Comparison of ENCODE assay signal across 10 cellular contexts in the genomic region with DNA sequence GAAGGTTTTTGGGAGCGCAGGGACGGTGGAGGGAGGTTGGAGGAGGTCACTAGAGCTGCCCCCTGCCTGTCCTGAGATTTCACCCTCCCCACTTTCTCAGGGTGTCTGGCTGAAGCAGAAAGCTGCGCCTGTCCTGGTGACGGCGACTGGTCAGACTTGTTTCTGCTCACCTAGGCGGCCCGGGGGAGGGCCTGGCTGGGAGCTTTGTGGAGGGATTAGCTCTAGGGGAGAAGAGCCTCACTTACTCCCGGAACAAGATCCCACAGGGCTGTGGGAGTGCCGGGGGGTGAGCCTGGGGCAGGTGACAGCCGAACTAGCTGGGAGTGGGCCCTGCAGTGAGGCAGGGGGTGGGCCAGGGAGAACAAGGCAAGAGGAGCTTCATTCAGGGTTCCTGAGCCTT. TPM values are rescaled to one million over a fixed set of nuclear protein-coding genes. Genes with fewer than 3 reads are reported as not detected.
DNase-seq lines count a peak whose midpoint lies in the region; ATAC-seq and TF ChIP-seq lines count a peak whose summit lies in the region.
"Had no signal": no experiment of that assay in that cellular context is flagged by ENCODE, and none has a peak within 500 bp of the region (broad histone marks: within the 10 kb centered on the region; RNA-seq: fewer than 3 reads in every experiment).

No MANE protein-coding gene starts in this region.

- H3K4me3 ChIP-seq in Peyer's patch (peak overlapping the region in 2 of 4 donors; percentile 25 to 32), retinal pigment epithelial cell (ENCODE audit: low read length) (peak overlapping the region; percentile 15)

- TF ChIP-seq CTCF in Peyer's patch (IDR thresholded peaks at IDR 0.05) = no peak
- TF ChIP-seq CTCF in retinal pigment epithelial cell (conservative IDR thresholded peaks at IDR 0.05; ENCODE audit: low read depth, low read length) = no peak

- H3K9me3 ChIP-seq in Peyer's patch = no peaks in the 10 kb centered on the region

- ATAC-seq in esophagus mucosa = peak; percentile 71

- H3K4me1 ChIP-seq in Peyer's patch = peaks cover 36 to 83% (median 43%) of the 10 kb centered on the region in 4 donors

- no peaks in the 10 kb centered on the region for H3K27me3 ChIP-seq in Peyer's patch

- no peak for TF ChIP-seq POLR2A in Peyer's patch (IDR thresholded peaks at IDR 0.05)

- H3K27ac ChIP-seq in Peyer's patch = peak overlapping the region; percentile 36 to 88 (median 68)

- peaks cover 0 to 1% (median 0%) of the 10 kb centered on the region in 3 donors for H3K36me3 ChIP-seq in Peyer's patch

- DNase-seq in NCI-H2196 (lab: John Stamatoyannopoulos, UW; ENCODE audit: unreplicated experiment) (peak; percentile 21), NCI-H2196 treated with DMSO at 0.1 percent for 48 hours (lab: John Stamatoyannopoulos, UW; ENCODE audit: unreplicated experiment) (no peak), Peyer's patch (peak in 1 of 3 donors; percentile 66), retinal pigment epithelial cell (ENCODE audit: low read depth) (no peak), HCEC 1CT (no peak), COLO668 (lab: John Stamatoyannopoulos, UW; ENCODE audit: unreplicated experiment) (no peak), RPMI8226 (no peak)
- DNase-seq: ACHN had no signal

RNA-seq across cellular contexts. Expression of gene NHERF1, which starts 11.5 kb away (rescaled TPM):
- total RNA-seq in Peyer's patch (100 to 1,000 TPM; 121 to 600 (median 488) TPM), esophagus mucosa (297 TPM)

RNA-seq across cellular contexts. Expression of gene NAT9, which starts 16.2 kb away (rescaled TPM):
- 10 to 100 TPM; 23.1 to 85.0 (median 37.4) TPM for total RNA-seq in Peyer's patch
- total RNA-seq in esophagus mucosa = 14.6 TPM

RNA-seq across cellular contexts. Expression of gene RAB37, which starts 22.9 kb away (rescaled TPM):
- total RNA-seq in Peyer's patch = 10 to 100 TPM in 1 of 4 donors, 1 to 10 TPM in 3; 1.1 to 35.5 (median 4.4) TPM
- 0.96 TPM for total RNA-seq in esophagus mucosa

RNA-seq across cellular contexts. Expression of gene CD300LF, which starts 47.2 kb away (rescaled TPM):
- 1 to 10 TPM in 2 of 4 donors, not detected in 2; 1.1 to 1.7 TPM for total RNA-seq in Peyer's patch
- total RNA-seq in esophagus mucosa = 0.40 TPM
- total RNA-seq: lung microvascular endothelial cell had no signal
